18 cellular contexts compared by ENCODE assay signal in genomic region chr12:110667671-110668070, GRCh38.
"Had no signal": no experiment of that assay in that cellular context is flagged by ENCODE, and none has a peak within 500 bp of the region (broad histone marks: within the 10 kb centered on the region; RNA-seq: fewer than 3 reads in every experiment).

No MANE protein-coding gene starts in this region.

- H3K4me1 ChIP-seq: esophagus squamous epithelium, upper lobe of right lung had no signal

- H3K27me3 Mint-ChIP-seq: activated CD4-positive, alpha-beta memory T cell treated with anti-CD3 and anti-CD28 coated beads for 36 hours; activated CD4-positive, alpha-beta T cell treated with anti-CD3 and anti-CD28 coated beads for 36 hours; activated CD8-positive, alpha-beta memory T cell treated with anti-CD3 and anti-CD28 coated beads, Interleukin-2, amount 10 ng/mL, durations not matched to agents 7 days and 5 days; activated naive CD4-positive, alpha-beta T cell treated with anti-CD3 and anti-CD28 coated beads, Interleukin-2, amount 50 U/mL, for 24 hours; stimulated activated naive CD8-positive, alpha-beta T cell treated with anti-CD3 and anti-CD28 coated beads, Interleukin-15, amount 100 ng/mL, for 72 hours had no signal

- H3K27ac ChIP-seq: coronary artery, esophagus squamous epithelium, upper lobe of right lung, WERI-Rb-1 had no signal

- H3K27ac Mint-ChIP-seq: activated CD4-positive, alpha-beta memory T cell treated with anti-CD3 and anti-CD28 coated beads for 36 hours; activated CD4-positive, alpha-beta T cell treated with anti-CD3 and anti-CD28 coated beads for 36 hours; activated CD8-positive, alpha-beta memory T cell treated with anti-CD3 and anti-CD28 coated beads, Interleukin-2, amount 10 ng/mL, durations not matched to agents 7 days and 5 days; activated naive CD4-positive, alpha-beta T cell treated with anti-CD3 and anti-CD28 coated beads, Interleukin-2, amount 50 U/mL, for 24 hours; brain; T-helper 1 cell treated with Interleukin-12 subunit alpha and Interleukin-12 subunit beta and Interleukin-4 antibody, amounts not matched to agents 30 μg/mL and 1 μg/mL, for 36 hours had no signal

- ATAC-seq: activated CD4-positive, alpha-beta T cell treated with anti-CD3 and anti-CD28 coated beads for 36 hours; activated CD8-positive, alpha-beta memory T cell treated with anti-CD3 and anti-CD28 coated beads, Interleukin-2, amount 10 ng/mL, durations not matched to agents 7 days and 5 days; sciatic nerve; stimulated activated naive CD8-positive, alpha-beta T cell treated with anti-CD3 and anti-CD28 coated beads, Interleukin-15, amount 100 ng/mL, for 72 hours; upper lobe of right lung had no signal

- H3K4me1 Mint-ChIP-seq: brain, neural crest cell had no signal

- H3K36me3 ChIP-seq: esophagus squamous epithelium, upper lobe of right lung, WERI-Rb-1 had no signal

- H3K9me3 ChIP-seq: upper lobe of right lung had no signal

- H3K27me3 ChIP-seq: esophagus squamous epithelium, upper lobe of right lung had no signal

- DNase-seq: activated CD4-positive, alpha-beta memory T cell treated with anti-CD3 and anti-CD28 coated beads for 36 hours; activated CD4-positive, alpha-beta T cell treated with anti-CD3 and anti-CD28 coated beads for 36 hours; activated CD8-positive, alpha-beta memory T cell treated with anti-CD3 and anti-CD28 coated beads, Interleukin-2, amount 10 ng/mL, durations not matched to agents 7 days and 5 days; activated T-cell treated with anti-CD3 and anti-CD28 coated beads, Interleukin-2, amount 50 U/mL, for 1 hour; amniotic stem cell; central memory CD4-positive, alpha-beta T cell; esophagus squamous epithelium; glutamatergic neuron; immature natural killer cell; stimulated activated naive CD8-positive, alpha-beta T cell treated with anti-CD3 and anti-CD28 coated beads, Interleukin-15, amount 100 ng/mL, for 72 hours; upper lobe of right lung; WERI-Rb-1 had no signal

- H3K4me3 Mint-ChIP-seq: activated CD4-positive, alpha-beta memory T cell treated with anti-CD3 and anti-CD28 coated beads for 36 hours; activated CD4-positive, alpha-beta T cell treated with anti-CD3 and anti-CD28 coated beads for 36 hours; activated CD8-positive, alpha-beta memory T cell treated with anti-CD3 and anti-CD28 coated beads, Interleukin-2, amount 10 ng/mL, durations not matched to agents 7 days and 5 days; activated naive CD4-positive, alpha-beta T cell treated with anti-CD3 and anti-CD28 coated beads, Interleukin-2, amount 50 U/mL, for 24 hours; brain; neural crest cell; stimulated activated naive CD8-positive, alpha-beta T cell treated with anti-CD3 and anti-CD28 coated beads, Interleukin-15, amount 100 ng/mL, for 72 hours; T-helper 1 cell treated with Interleukin-12 subunit alpha and Interleukin-12 subunit beta and Interleukin-4 antibody, amounts not matched to agents 30 μg/mL and 1 μg/mL, for 36 hours had no signal

- H3K4me3 ChIP-seq: coronary artery, esophagus squamous epithelium, upper lobe of right lung had no signal
